1 cellular context compared by ENCODE assay signal in genomic region chr6:85077098-85077497, GRCh38.
TF ChIP-seq lines count a peak whose summit lies in the region.

No MANE protein-coding gene starts in this region.

TF ChIP-seq in GM23338, 12 proteins besides CTCF, POLR2A, EP300 and RAD21:
- TF ChIP-seq CREB1 (CRISPR knock-in tag; IDR thresholded peaks at IDR 0.05; ENCODE audit: low read depth), result no peak
- no peak for TF ChIP-seq ZNF114 (CRISPR knock-in tag; IDR thresholded peaks at IDR 0.05)
- TF ChIP-seq ETS1 (IDR thresholded peaks at IDR 0.05), result no peak
- no peak for TF ChIP-seq NANOG (IDR thresholded peaks at IDR 0.05; ENCODE audit: borderline replicate concordance)
- TF ChIP-seq REST (IDR thresholded peaks at IDR 0.05; ENCODE audit: unreplicated experiment), result no peak
- no peak for TF ChIP-seq STAT1 (IDR thresholded peaks at IDR 0.05; ENCODE audit: unreplicated experiment)
- no peak for TF ChIP-seq EZH2 (IDR thresholded peaks at IDR 0.05; ENCODE audit: low read depth, unreplicated experiment)
- no peak for TF ChIP-seq ZNF331 (CRISPR knock-in tag; IDR thresholded peaks at IDR 0.05; ENCODE audit: low read depth)
- TF ChIP-seq EZH2phosphoT487 (IDR thresholded peaks at IDR 0.05; ENCODE audit: unreplicated experiment), result no peak
- TF ChIP-seq POLR2AphosphoS5 (IDR thresholded peaks at IDR 0.05; ENCODE audit: low read depth), result no peak
- no peak for TF ChIP-seq JUNB (IDR thresholded peaks at IDR 0.05; ENCODE audit: unreplicated experiment)
- no peak for TF ChIP-seq ZNF462 (CRISPR knock-in tag; IDR thresholded peaks at IDR 0.05)
